Comparison of ENCODE assay signal across 1 cellular context in genomic region chr2:27123302-27124150, GRCh38.
TF ChIP-seq lines count a peak whose summit lies in the region.

TSS of gene ABHD1 (plus strand) at chr2:27123815. CDS start at chr2:27123949, 134 bp downstream.

TF ChIP-seq in HepG2, 621 proteins besides CTCF, POLR2A, EP300 and RAD21 (continued from another document and continues in another):
- TF ChIP-seq, protein P1, sequence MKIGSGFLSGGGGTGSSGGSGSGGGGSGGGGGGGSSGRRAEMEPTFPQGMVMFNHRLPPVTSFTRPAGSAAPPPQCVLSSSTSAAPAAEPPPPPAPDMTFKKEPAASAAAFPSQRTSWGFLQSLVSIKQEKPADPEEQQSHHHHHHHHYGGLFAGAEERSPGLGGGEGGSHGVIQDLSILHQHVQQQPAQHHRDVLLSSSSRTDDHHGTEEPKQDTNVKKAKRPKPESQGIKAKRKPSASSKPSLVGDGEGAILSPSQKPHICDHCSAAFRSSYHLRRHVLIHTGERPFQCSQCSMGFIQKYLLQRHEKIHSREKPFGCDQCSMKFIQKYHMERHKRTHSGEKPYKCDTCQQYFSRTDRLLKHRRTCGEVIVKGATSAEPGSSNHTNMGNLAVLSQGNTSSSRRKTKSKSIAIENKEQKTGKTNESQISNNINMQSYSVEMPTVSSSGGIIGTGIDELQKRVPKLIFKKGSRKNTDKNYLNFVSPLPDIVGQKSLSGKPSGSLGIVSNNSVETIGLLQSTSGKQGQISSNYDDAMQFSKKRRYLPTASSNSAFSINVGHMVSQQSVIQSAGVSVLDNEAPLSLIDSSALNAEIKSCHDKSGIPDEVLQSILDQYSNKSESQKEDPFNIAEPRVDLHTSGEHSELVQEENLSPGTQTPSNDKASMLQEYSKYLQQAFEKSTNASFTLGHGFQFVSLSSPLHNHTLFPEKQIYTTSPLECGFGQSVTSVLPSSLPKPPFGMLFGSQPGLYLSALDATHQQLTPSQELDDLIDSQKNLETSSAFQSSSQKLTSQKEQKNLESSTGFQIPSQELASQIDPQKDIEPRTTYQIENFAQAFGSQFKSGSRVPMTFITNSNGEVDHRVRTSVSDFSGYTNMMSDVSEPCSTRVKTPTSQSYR (CRISPR knock-in tag; IDR thresholded peaks at IDR 0.05; ENCODE audit: borderline replicate concordance), result no peak
- no peak for TF ChIP-seq RORA (CRISPR knock-in tag; IDR thresholded peaks at IDR 0.05)
- TF ChIP-seq, protein P2, sequence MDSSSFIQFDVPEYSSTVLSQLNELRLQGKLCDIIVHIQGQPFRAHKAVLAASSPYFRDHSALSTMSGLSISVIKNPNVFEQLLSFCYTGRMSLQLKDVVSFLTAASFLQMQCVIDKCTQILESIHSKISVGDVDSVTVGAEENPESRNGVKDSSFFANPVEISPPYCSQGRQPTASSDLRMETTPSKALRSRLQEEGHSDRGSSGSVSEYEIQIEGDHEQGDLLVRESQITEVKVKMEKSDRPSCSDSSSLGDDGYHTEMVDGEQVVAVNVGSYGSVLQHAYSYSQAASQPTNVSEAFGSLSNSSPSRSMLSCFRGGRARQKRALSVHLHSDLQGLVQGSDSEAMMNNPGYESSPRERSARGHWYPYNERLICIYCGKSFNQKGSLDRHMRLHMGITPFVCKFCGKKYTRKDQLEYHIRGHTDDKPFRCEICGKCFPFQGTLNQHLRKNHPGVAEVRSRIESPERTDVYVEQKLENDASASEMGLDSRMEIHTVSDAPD (CRISPR knock-in tag; IDR thresholded peaks at IDR 0.05), result no peak
- TF ChIP-seq ZNF333 (CRISPR knock-in tag; IDR thresholded peaks at IDR 0.05; ENCODE audit: borderline replicate concordance), result 0 out of 2 replicates have a peak, but pooled peaks have one; percentile 77
- no peak for TF ChIP-seq AHDC1 (CRISPR knock-in tag; IDR thresholded peaks at IDR 0.05; ENCODE audit: borderline replicate concordance)
- TF ChIP-seq PATZ1 (CRISPR knock-in tag; IDR thresholded peaks at IDR 0.05), result peak; percentile 23; the same call in 1 of the 2 replicates
- no peak for TF ChIP-seq HNRNPK (IDR thresholded peaks at IDR 0.05; ENCODE audit: low read depth, low read length, poor library complexity, severe bottlenecking)
- TF ChIP-seq ZNF12 (CRISPR knock-in tag; IDR thresholded peaks at IDR 0.05), result peak; percentile 87
- no peak for TF ChIP-seq PHF5A (CRISPR knock-in tag; IDR thresholded peaks at IDR 0.05; ENCODE audit: low read depth, unreplicated experiment)
- peak; percentile 66; the same call in 1 of the 2 replicates for TF ChIP-seq MEIS2 (CRISPR knock-in tag; IDR thresholded peaks at IDR 0.05)
- 0 out of 2 replicates have a peak, but pooled peaks have one; percentile 38 for TF ChIP-seq TBX3 (IDR thresholded peaks at IDR 0.05; ENCODE audit: borderline replicate concordance)
- peak; percentile 57 for TF ChIP-seq AGO1 (IDR thresholded peaks at IDR 0.05; ENCODE audit: low read depth, low read length, poor library complexity, severe bottlenecking)
- TF ChIP-seq RARG (CRISPR knock-in tag; IDR thresholded peaks at IDR 0.05; ENCODE audit: low read depth), result 0 out of 2 replicates have a peak, but pooled peaks have one; percentile 42
- TF ChIP-seq, protein P3, sequence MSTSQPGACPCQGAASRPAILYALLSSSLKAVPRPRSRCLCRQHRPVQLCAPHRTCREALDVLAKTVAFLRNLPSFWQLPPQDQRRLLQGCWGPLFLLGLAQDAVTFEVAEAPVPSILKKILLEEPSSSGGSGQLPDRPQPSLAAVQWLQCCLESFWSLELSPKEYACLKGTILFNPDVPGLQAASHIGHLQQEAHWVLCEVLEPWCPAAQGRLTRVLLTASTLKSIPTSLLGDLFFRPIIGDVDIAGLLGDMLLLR (CRISPR knock-in tag; IDR thresholded peaks at IDR 0.05), result no peak
- TF ChIP-seq DR1 (CRISPR knock-in tag; IDR thresholded peaks at IDR 0.05), result no peak
- TF ChIP-seq THAP7 (CRISPR knock-in tag; IDR thresholded peaks at IDR 0.05), result peak; percentile 35; the same call in 1 of the 2 replicates
- no peak for TF ChIP-seq CHD2 (IDR thresholded peaks at IDR 0.05; ENCODE audit: low read depth, low read length)
- TF ChIP-seq ZUFSP (CRISPR knock-in tag; IDR thresholded peaks at IDR 0.05; ENCODE audit: borderline replicate concordance), result no peak
- TF ChIP-seq ZNF597 (CRISPR knock-in tag; IDR thresholded peaks at IDR 0.05), result no peak
- TF ChIP-seq MIXL1 (CRISPR knock-in tag; IDR thresholded peaks at IDR 0.05), result no peak
- TF ChIP-seq ZNF543 (CRISPR knock-in tag; IDR thresholded peaks at IDR 0.05), result peak; percentile 81; the same call in 1 of the 2 replicates
- TF ChIP-seq ZNF263 (CRISPR knock-in tag; IDR thresholded peaks at IDR 0.05), result peak; percentile 67; the same call in 1 of the 2 replicates
- 0 out of 2 replicates have a peak, but pooled peaks have one; percentile 58 for TF ChIP-seq ZNF800 (CRISPR knock-in tag; IDR thresholded peaks at IDR 0.05)
- TF ChIP-seq ZNF317 (CRISPR knock-in tag; IDR thresholded peaks at IDR 0.05), result peak; percentile 35; the same call in 1 of the 2 replicates
- no peak for TF ChIP-seq BRF2 (CRISPR knock-in tag; IDR thresholded peaks at IDR 0.05)
- 0 out of 2 replicates have a peak, but pooled peaks have one; percentile 52 for TF ChIP-seq HNRNPL (IDR thresholded peaks at IDR 0.05; ENCODE audit: low read depth, low read length)
- TF ChIP-seq, protein P4, sequence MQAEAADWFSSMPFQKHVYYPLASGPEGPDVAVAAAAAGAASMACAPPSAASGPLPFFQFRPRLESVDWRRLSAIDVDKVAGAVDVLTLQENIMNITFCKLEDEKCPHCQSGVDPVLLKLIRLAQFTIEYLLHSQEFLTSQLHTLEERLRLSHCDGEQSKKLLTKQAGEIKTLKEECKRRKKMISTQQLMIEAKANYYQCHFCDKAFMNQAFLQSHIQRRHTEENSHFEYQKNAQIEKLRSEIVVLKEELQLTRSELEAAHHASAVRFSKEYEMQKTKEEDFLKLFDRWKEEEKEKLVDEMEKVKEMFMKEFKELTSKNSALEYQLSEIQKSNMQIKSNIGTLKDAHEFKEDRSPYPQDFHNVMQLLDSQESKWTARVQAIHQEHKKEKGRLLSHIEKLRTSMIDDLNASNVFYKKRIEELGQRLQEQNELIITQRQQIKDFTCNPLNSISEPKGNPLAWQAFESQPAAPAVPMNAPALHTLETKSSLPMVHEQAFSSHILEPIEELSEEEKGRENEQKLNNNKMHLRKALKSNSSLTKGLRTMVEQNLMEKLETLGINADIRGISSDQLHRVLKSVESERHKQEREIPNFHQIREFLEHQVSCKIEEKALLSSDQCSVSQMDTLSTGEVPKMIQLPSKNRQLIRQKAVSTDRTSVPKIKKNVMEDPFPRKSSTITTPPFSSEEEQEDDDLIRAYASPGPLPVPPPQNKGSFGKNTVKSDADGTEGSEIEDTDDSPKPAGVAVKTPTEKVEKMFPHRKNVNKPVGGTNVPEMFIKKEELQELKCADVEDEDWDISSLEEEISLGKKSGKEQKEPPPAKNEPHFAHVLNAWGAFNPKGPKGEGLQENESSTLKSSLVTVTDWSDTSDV (CRISPR knock-in tag; IDR thresholded peaks at IDR 0.05), result no peak; the same call in 1 of the 2 replicates
- TF ChIP-seq NFYB (CRISPR knock-in tag; IDR thresholded peaks at IDR 0.05), result peak; percentile 44; the same call in 1 of the 2 replicates
- TF ChIP-seq TBL1XR1 (IDR thresholded peaks at IDR 0.05; ENCODE audit: borderline replicate concordance, low read length, partially characterized antibody), result no peak
- TF ChIP-seq TAF1 (CRISPR knock-in tag; IDR thresholded peaks at IDR 0.05), result no peak; the same call in 1 of the 2 replicates
- TF ChIP-seq ZNF296 (CRISPR knock-in tag; conservative IDR thresholded peaks at IDR 0.05), result no peak
- TF ChIP-seq ZNF724P (CRISPR knock-in tag; IDR thresholded peaks at IDR 0.05; ENCODE audit: borderline replicate concordance), result peak; percentile 65; the same call in 1 of the 2 replicates
